Comparison of ENCODE assay signal across 27 cellular contexts in genomic region chr1:100757946-100758345, GRCh38.
"Had no signal": no experiment of that assay in that cellular context is flagged by ENCODE, and none has a peak within 500 bp of the region (broad histone marks: within the 10 kb centered on the region; RNA-seq: fewer than 3 reads in every experiment).

No MANE protein-coding gene starts in this region.

- H3K4me2 ChIP-seq: hepatocyte, neural progenitor cell had no signal

- H3K79me2 ChIP-seq: hepatocyte, parathyroid adenoma had no signal

- H3K27ac ChIP-seq: hepatocyte, neural progenitor cell, neutrophil, parathyroid adenoma, psoas muscle, skin epidermis, stomach, testis, thyroid gland, transverse colon, upper lobe of left lung, vagina had no signal

- H3K9me3 ChIP-seq: neutrophil, psoas muscle, stomach, testis, thyroid gland, transverse colon, upper lobe of left lung, vagina had no signal

- H3K4me3 ChIP-seq: hepatocyte, lung, neural progenitor cell, psoas muscle, skin epidermis, stomach, testis, thyroid gland, transverse colon, upper lobe of left lung, vagina had no signal

- H3K4me1 ChIP-seq: parathyroid adenoma, psoas muscle, stomach, testis, thyroid gland, transverse colon, upper lobe of left lung, vagina had no signal

- ATAC-seq: left lobe of liver; natural killer cell; psoas muscle; sciatic nerve; stimulated activated naive B cell treated with anti-CD40 and anti-IgM and Interleukin-4, amounts not matched to agents 10 μg/mL and 1 μg/mL and 100 μg/mL, for 72 hours; stimulated activated naive CD8-positive, alpha-beta T cell treated with anti-CD3 and anti-CD28 coated beads, Interleukin-15, Interleukin-2, amounts not matched to agents 100 U/mL and 50 U/mL, for 24 hours had no signal

- H3K27me3 ChIP-seq: hepatocyte, neural progenitor cell, neutrophil, stomach, testis, thyroid gland, transverse colon, upper lobe of left lung, vagina had no signal

- H3K9ac ChIP-seq: neural progenitor cell, parathyroid adenoma had no signal

- H2AFZ ChIP-seq: hepatocyte, neural progenitor cell, parathyroid adenoma had no signal

- DNase-seq: islet precursor cell; mesendoderm; naive B cell; natural killer cell; nephron progenitor cell; occipital lobe; psoas muscle; stimulated activated CD4-positive, alpha-beta T cell treated with anti-CD3 and anti-CD28 coated beads, Interleukin-12 subunit alpha, Interleukin-12 subunit beta, amount 100 ng/mL, for 4 hours; stimulated activated CD4-positive, alpha-beta T cell treated with anti-CD3 and anti-CD28 coated beads, Interleukin-15, amount 100 ng/mL, for 24 hours; stimulated activated CD4-positive, alpha-beta T cell treated with anti-CD3 and anti-CD28 coated beads, Interleukin-2, amount 100 ng/mL, for 24 hours; stimulated activated CD4-positive, alpha-beta T cell treated with anti-CD3 and anti-CD28 coated beads, Interleukin-4, amount 100 ng/mL, for 1 hour; stimulated activated naive B cell treated with anti-CD40 and anti-IgM and Interleukin-4, amounts not matched to agents 10 μg/mL and 1 μg/mL and 100 μg/mL, for 72 hours; stimulated activated naive CD8-positive, alpha-beta T cell treated with anti-CD3 and anti-CD28 coated beads, Interleukin-15, Interleukin-2, amounts not matched to agents 100 U/mL and 50 U/mL, for 24 hours; stomach; testis; thyroid gland; transverse colon; upper lobe of left lung had no signal

- H3K36me3 ChIP-seq: neural progenitor cell, neutrophil, stomach, thyroid gland, transverse colon, upper lobe of left lung, vagina had no signal
